Comparison of ENCODE assay signal across 17 cellular contexts in the genomic region with DNA sequence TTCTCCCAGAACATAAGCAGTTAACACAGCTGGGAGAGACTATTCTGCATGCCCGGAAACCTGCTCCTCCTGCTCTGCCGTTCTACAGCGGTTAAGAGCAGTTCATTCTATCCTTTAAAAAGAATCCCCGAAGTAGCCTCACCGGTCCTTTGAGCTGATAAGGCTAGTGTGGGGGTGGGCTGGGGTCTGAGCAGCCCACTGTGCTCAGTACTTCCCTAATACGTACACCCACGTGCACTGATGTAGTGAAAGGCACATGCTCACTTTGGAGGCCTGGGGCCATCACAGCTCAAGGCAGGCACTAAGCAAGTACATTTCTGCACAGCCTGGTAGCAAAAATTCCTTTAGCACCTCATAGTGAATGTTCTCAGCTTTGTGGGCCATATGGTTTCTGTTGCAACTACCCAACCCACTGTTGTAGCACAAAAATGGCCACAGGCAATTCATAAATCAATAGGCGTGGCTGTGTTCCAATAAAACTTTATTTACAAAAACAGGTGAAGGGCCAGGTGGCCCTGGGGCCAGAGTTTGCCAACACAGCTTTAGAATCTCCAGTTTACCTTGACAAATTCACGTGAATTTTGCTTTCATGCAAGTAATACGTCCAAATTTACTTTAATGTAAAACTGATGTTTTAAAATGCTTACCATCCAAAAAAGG.
"Had no signal": no experiment of that assay in that cellular context is flagged by ENCODE, and none has a peak within 500 bp of the region (broad histone marks: within the 10 kb centered on the region; RNA-seq: fewer than 3 reads in every experiment).

No MANE protein-coding gene starts in this region.

- ATAC-seq: activated CD4-positive, alpha-beta T cell treated with anti-CD3 and anti-CD28 coated beads for 36 hours; foreskin keratinocyte; left lung; WTC11 had no signal

- H3K9me3 ChIP-seq: breast epithelium, colonic mucosa, left lung, transverse colon, uterus had no signal

- H3K27ac ChIP-seq: colonic mucosa, foreskin keratinocyte, left lung, transverse colon had no signal

- H3K4me3 ChIP-seq: breast epithelium, colonic mucosa, left lung, transverse colon, uterus had no signal

- DNase-seq: activated CD4-positive, alpha-beta T cell treated with anti-CD3 and anti-CD28 coated beads for 36 hours; activated CD4-positive, alpha-beta T cell treated with anti-CD3 and anti-CD28 coated beads, Interleukin-2, amount 50 U/mL, for 48 hours; activated naive CD4-positive, alpha-beta T cell treated with Interleukin-2 at 50 U/mL for 16 hours; activated naive CD8-positive, alpha-beta T cell treated with anti-CD3 and anti-CD28 coated beads for 36 hours; activated T-cell treated with anti-CD3 and anti-CD28 coated beads, Interleukin-2, amount 50 U/mL, for 48 hours; amniotic stem cell; colonic mucosa; foreskin keratinocyte; mammary epithelial cell; retina; stimulated activated CD4-positive, alpha-beta T cell treated with anti-CD3 and anti-CD28 coated beads, Interleukin-1b, Interleukin-23, amount 100 ng/mL, for 48 hours; T1000; transverse colon; uterus had no signal

- H3K36me3 ChIP-seq: breast epithelium, colonic mucosa, left lung, transverse colon, uterus had no signal

- H3K4me1 ChIP-seq: breast epithelium, colonic mucosa, foreskin keratinocyte, left lung, transverse colon, uterus had no signal

- H3K27me3 ChIP-seq: breast epithelium, colonic mucosa, foreskin keratinocyte, transverse colon, uterus had no signal
